ENCODE assay signal across 8 cellular contexts in the genomic region with DNA sequence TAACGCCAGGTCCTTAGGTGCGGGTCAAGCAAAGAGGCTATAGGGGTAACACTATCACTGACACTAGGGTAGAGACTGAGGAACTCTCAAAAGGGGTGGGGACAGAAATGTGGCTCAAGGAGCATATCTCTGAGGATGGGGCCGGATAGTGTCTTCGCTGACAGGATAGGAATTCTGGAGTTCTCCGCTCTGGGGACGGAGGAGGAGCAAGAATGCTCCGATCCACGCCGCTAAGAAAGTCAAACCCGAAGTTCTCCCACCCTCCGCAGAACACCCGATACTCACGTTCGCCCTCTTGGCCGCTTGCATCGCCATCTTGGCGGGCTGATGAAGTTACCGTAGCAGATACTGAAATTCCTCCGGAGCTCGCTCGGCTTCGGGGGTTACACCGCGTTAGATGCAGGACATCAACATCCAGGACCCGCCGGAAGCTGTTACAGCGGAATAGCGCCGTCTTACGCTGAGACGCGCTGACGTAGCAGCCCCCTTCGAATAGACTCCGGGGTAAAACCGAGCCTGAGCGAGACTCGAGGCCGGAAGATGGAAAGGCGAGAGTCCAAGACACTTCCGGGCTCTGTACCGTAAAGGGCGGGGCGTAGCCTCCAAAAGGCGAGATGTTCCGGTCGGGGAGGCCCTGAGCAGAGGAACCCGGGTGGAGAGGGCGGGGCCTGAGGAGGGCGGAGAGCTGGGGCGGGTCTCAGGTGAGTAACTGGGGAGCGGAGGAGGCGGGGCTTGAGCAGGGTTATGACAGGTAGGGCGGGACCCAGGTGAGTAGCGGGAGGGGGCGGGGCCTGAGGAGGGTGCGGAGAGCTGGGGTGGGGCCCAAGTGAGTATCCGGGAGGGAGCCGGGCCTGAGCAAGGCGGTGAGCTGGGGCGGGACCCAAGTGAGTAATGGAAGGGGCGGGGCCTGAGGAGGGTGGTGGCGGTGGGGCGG. TPM values are rescaled to one million over a fixed set of nuclear protein-coding genes. Genes with fewer than 3 reads are reported as not detected.
A peak's percentile ranks its signal among the peaks of the same experiment; 100 is the strongest.
DNase-seq lines count a peak whose midpoint lies in the region; ATAC-seq and TF ChIP-seq lines count a peak whose summit lies in the region.

A gene with protein sequence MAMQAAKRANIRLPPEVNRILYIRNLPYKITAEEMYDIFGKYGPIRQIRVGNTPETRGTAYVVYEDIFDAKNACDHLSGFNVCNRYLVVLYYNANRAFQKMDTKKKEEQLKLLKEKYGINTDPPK (minus strand): TSS at position 412 of the 934 bp plus-strand sequence. CDS start 97 bp downstream, at position 315.

- intact Hi-C loops in left cardiac atrium (cut with DNase I) (loop anchor here in 1 of 2 donors (5.0 kb wide), 1 partner anchor 139 kb away; no protein-coding TSS in a partner anchor), posterior vena cava (cut with DNase I) (no loop called here), upper lobe of right lung (cut with DNase I) (no loop called here)

- peak within 1 kb of the TSS; percentile 91 for H3K27ac ChIP-seq in upper lobe of right lung

- H3K4me3 Mint-ChIP-seq in T-helper 17 cell, result peak within 1 kb of the TSS; percentile 95

- no peaks in the 10 kb centered on the region for H3K36me3 Mint-ChIP-seq in T-helper 17 cell (ENCODE audit: low read depth)

- peaks cover 45% of the 10 kb centered on the region for H3K36me3 ChIP-seq in upper lobe of right lung

- no peaks in the 10 kb centered on the region for H3K9me3 ChIP-seq in T-helper 17 cell (ENCODE audit: control insufficient read depth, low read length, poor library complexity, severe bottlenecking)
- no peaks in the 10 kb centered on the region for H3K9me3 ChIP-seq in upper lobe of right lung

- ATAC-seq in HG02885 (IDR thresholded peaks at IDR 0.05; ENCODE audit: poor library complexity, unreplicated experiment), result peak; percentile 92
- ATAC-seq in T-helper 17 cell, result peak; percentile 86
- ATAC-seq in left cardiac atrium, result peak; percentile 96 to 97
- peak; percentile 92 for ATAC-seq in upper lobe of right lung

- H3K27ac Mint-ChIP-seq in T-helper 17 cell, result peak within 1 kb of the TSS; percentile 92

- no peaks in the 10 kb centered on the region for H3K27me3 ChIP-seq in upper lobe of right lung

- no peak for TF ChIP-seq CTCF in upper lobe of right lung (IDR thresholded peaks at IDR 0.05)

- DNase-seq in NCI-H1694 treated with DMSO at 0.1 percent for 48 hours (lab: John Stamatoyannopoulos, UW) (peak; percentile 97), T-helper 17 cell (peak; percentile 99 to 100 (median 100)), amygdala (lab: John Stamatoyannopoulos, UW) (peak; percentile 62 to 100 (median 94)), left cardiac atrium (peak; percentile 98), posterior vena cava (ENCODE audit: low spot score) (peak; percentile 99), upper lobe of right lung (peak; percentile 100)

- peaks cover 18% of the 10 kb centered on the region for H3K4me1 ChIP-seq in upper lobe of right lung

- no peaks in the 10 kb centered on the region for H3K27me3 Mint-ChIP-seq in T-helper 17 cell

- peak; percentile 91 for TF ChIP-seq POLR2A in GM15510 (IDR thresholded peaks at IDR 0.05; ENCODE audit: borderline replicate concordance, extremely low read depth, insufficient read length)

- peak within 1 kb of the TSS; percentile 84 for H3K4me3 ChIP-seq in upper lobe of right lung

- H3K4me1 Mint-ChIP-seq in T-helper 17 cell, result peaks cover 23% of the 10 kb centered on the region

RNA-seq across cellular contexts. Expression of the gene that starts here (rescaled TPM):
- total RNA-seq in T-helper 17 cell (10 to 100 TPM; 48.8 to 51.5 TPM), left cardiac atrium (10 to 100 TPM; 49.4 to 56.7 TPM), posterior vena cava (10 to 100 TPM; 59.3 to 66.7 TPM), upper lobe of right lung (55.2 TPM)

Comparison
In these comparisons a context has a peak if more than half of its experiments do, and no peak if none do; other contexts are left out.
1. Peak in every context shown above with its lines: DNase-seq, ATAC-seq, H3K4me3 ChIP-seq and H3K27ac ChIP-seq.